Comparison of ENCODE assay signal across 30 cellular contexts in genomic region chr1:215054266-215054665, GRCh38. TPM values are rescaled to one million over a fixed set of nuclear protein-coding genes. Genes with fewer than 3 reads are reported as not detected.
"Had no signal": no experiment of that assay in that cellular context is flagged by ENCODE, and none has a peak within 500 bp of the region (broad histone marks: within the 10 kb centered on the region; RNA-seq: fewer than 3 reads in every experiment).

No MANE protein-coding gene starts in this region.

- H3K9me3 ChIP-seq: esophagus squamous epithelium, gastrocnemius medialis, left lung, mucosa of descending colon, neutrophil, pancreas, right lobe of liver, thoracic aorta had no signal

- FAIRE-seq: endothelial cell of umbilical vein, pancreas, small intestine had no signal

- H3K4me3 ChIP-seq: coronary artery, esophagus squamous epithelium, gastrocnemius medialis, left lung, mucosa of descending colon, pancreas, right lobe of liver, thoracic aorta had no signal

- H3K4me3 Mint-ChIP-seq: mesothelial cell of epicardium; naive B cell; natural killer cell treated with Interleukin-12 subunit alpha and Interleukin-12 subunit beta and Interleukin-15 and Interleukin-18, amount 100 ng/mL, for 72 hours; neural crest cell; stimulated activated naive B cell treated with anti-CD40 and anti-IgM and Interleukin-4, amounts not matched to agents 10 μg/mL and 1 μg/mL and 100 μg/mL, for 72 hours; stimulated activated naive CD8-positive, alpha-beta T cell treated with anti-CD3 and anti-CD28 coated beads, Interleukin-15, Interleukin-2, amounts not matched to agents 100 ng/mL and 50 ng/mL, for 24 hours had no signal

- H3K27ac Mint-ChIP-seq: mesothelial cell of epicardium; naive B cell; natural killer cell treated with Interleukin-12 subunit alpha and Interleukin-12 subunit beta and Interleukin-15 and Interleukin-18, amount 100 ng/mL, for 72 hours; progenitor cell of endocrine pancreas; stimulated activated naive B cell treated with anti-CD40 and anti-IgM and Interleukin-4, amounts not matched to agents 10 μg/mL and 1 μg/mL and 100 μg/mL, for 72 hours; stimulated activated naive CD8-positive, alpha-beta T cell treated with anti-CD3 and anti-CD28 coated beads, Interleukin-15, Interleukin-2, amounts not matched to agents 100 ng/mL and 50 ng/mL, for 24 hours had no signal

- H3K36me3 ChIP-seq: esophagus squamous epithelium, gastrocnemius medialis, left lung, neutrophil, pancreas, right lobe of liver, thoracic aorta had no signal

- H3K4me1 ChIP-seq: gastrocnemius medialis, left lung, pancreas, right lobe of liver had no signal

- H3K4me1 Mint-ChIP-seq: naive B cell; stimulated activated naive B cell treated with anti-CD40 and anti-IgM and Interleukin-4, amounts not matched to agents 10 μg/mL and 1 μg/mL and 100 μg/mL, for 72 hours had no signal

- H3K27ac ChIP-seq: coronary artery, esophagus squamous epithelium, gastrocnemius medialis, left lung, neutrophil, pancreas, right lobe of liver, thoracic aorta had no signal

- H3K9me3 Mint-ChIP-seq: mesothelial cell of epicardium; neural crest cell; stimulated activated naive B cell treated with anti-CD40 and anti-IgM and Interleukin-4, amounts not matched to agents 10 μg/mL and 1 μg/mL and 100 μg/mL, for 72 hours; stimulated activated naive CD8-positive, alpha-beta T cell treated with anti-CD3 and anti-CD28 coated beads, Interleukin-15, Interleukin-2, amounts not matched to agents 100 ng/mL and 50 ng/mL, for 24 hours had no signal

- H3K27me3 Mint-ChIP-seq: naive B cell; natural killer cell treated with Interleukin-12 subunit alpha and Interleukin-12 subunit beta and Interleukin-15 and Interleukin-18, amount 100 ng/mL, for 72 hours; stimulated activated naive B cell treated with anti-CD40 and anti-IgM and Interleukin-4, amounts not matched to agents 10 μg/mL and 1 μg/mL and 100 μg/mL, for 72 hours; stimulated activated naive CD8-positive, alpha-beta T cell treated with anti-CD3 and anti-CD28 coated beads, Interleukin-15, Interleukin-2, amounts not matched to agents 100 ng/mL and 50 ng/mL, for 24 hours had no signal

- H3K27me3 ChIP-seq: esophagus squamous epithelium, gastrocnemius medialis, left lung, neutrophil, pancreas, right lobe of liver had no signal

- H3K36me3 Mint-ChIP-seq: mesothelial cell of epicardium; naive B cell; natural killer cell treated with Interleukin-12 subunit alpha and Interleukin-12 subunit beta and Interleukin-15 and Interleukin-18, amount 100 ng/mL, for 72 hours; stimulated activated naive B cell treated with anti-CD40 and anti-IgM and Interleukin-4, amounts not matched to agents 10 μg/mL and 1 μg/mL and 100 μg/mL, for 72 hours had no signal

- ATAC-seq: gastrocnemius medialis; left cardiac atrium; left lung; mucosa of descending colon; natural killer cell treated with Interleukin-12 subunit alpha and Interleukin-12 subunit beta and Interleukin-15 and Interleukin-18, amount 100 ng/mL, for 72 hours; pancreas; right lobe of liver; stimulated activated naive B cell treated with anti-CD40 and anti-IgM and Interleukin-4, amounts not matched to agents 10 μg/mL and 1 μg/mL and 100 μg/mL, for 72 hours had no signal

- DNase-seq: dermis blood vessel endothelial cell; effector memory CD4-positive, alpha-beta T cell; erythroblast; esophagus squamous epithelium; gastrocnemius medialis; head of caudate nucleus; left cardiac atrium; mesenchymal stem cell; mucosa of descending colon; naive B cell; pancreas; right lobe of liver; small intestine; stimulated activated CD4-positive, alpha-beta T cell treated with anti-CD3 and anti-CD28 coated beads, Interleukin-15, amount 100 ng/mL, for 24 hours; stimulated activated CD4-positive, alpha-beta T cell treated with anti-CD3 and anti-CD28 coated beads, Interleukin-2, amount 100 ng/mL, for 48 hours; stimulated activated naive B cell treated with anti-CD40 and anti-IgM and Interleukin-4, amounts not matched to agents 10 μg/mL and 1 μg/mL and 100 μg/mL, for 72 hours; trophoblast cell had no signal

RNA-seq across cellular contexts. Expression of gene KCNK2, which starts 28.3 kb away (rescaled TPM):
- total RNA-seq: dermis blood vessel endothelial cell; glomerular endothelial cell; kidney epithelial cell; lung microvascular endothelial cell; natural killer cell treated with Interleukin-12 subunit alpha and Interleukin-12 subunit beta and Interleukin-15 and Interleukin-18, amount 100 ng/mL, for 72 hours had no signal
